ENCODE assay signal across 11 cellular contexts in genomic region chr6:140271759-140272377, GRCh38.
DNase-seq lines count a peak whose midpoint lies in the region; ATAC-seq and TF ChIP-seq lines count a peak whose summit lies in the region.
"Had no signal": no experiment of that assay in that cellular context is flagged by ENCODE, and none has a peak within 500 bp of the region (broad histone marks: within the 10 kb centered on the region; RNA-seq: fewer than 3 reads in every experiment).

No MANE protein-coding gene starts in this region.

- H3K36me3 ChIP-seq in brain microvascular endothelial cell (replicated peaks): no peaks in the 10 kb centered on the region
- H3K36me3 ChIP-seq: heart right ventricle, tibial nerve had no signal

- no peak overlapping the region for H3K27ac ChIP-seq in brain microvascular endothelial cell
- H3K27ac ChIP-seq: heart right ventricle had no signal

- H3K36me3 Mint-ChIP-seq in activated CD4-positive, alpha-beta T cell treated with anti-CD3 and anti-CD28 coated beads, Interleukin-2, amount 10 ng/mL, durations not matched to agents 24 days and 14 days (ENCODE audit: low read depth): no peaks in the 10 kb centered on the region

- H3K4me3 Mint-ChIP-seq in activated CD4-positive, alpha-beta T cell treated with anti-CD3 and anti-CD28 coated beads, Interleukin-2, amount 10 ng/mL, durations not matched to agents 24 days and 14 days: no peak overlapping the region

- H3K27ac Mint-ChIP-seq in activated CD4-positive, alpha-beta T cell treated with anti-CD3 and anti-CD28 coated beads, Interleukin-2, amount 10 ng/mL, durations not matched to agents 24 days and 14 days: no peak overlapping the region

- no peaks in the 10 kb centered on the region for H3K27me3 Mint-ChIP-seq in activated CD4-positive, alpha-beta T cell treated with anti-CD3 and anti-CD28 coated beads, Interleukin-2, amount 10 ng/mL, durations not matched to agents 24 days and 14 days

- intact Hi-C loops in activated CD4-positive, alpha-beta T cell treated with anti-CD3 and anti-CD28 coated beads, Interleukin-2, amount 10 ng/mL, durations not matched to agents 24 days and 14 days (cut with micrococcal nuclease): no loop called here

- peak; percentile 36 for DNase-seq in SKM-1 treated with dmso at 0.1 percent for 144 hours (lab: John Stamatoyannopoulos, UW; ENCODE audit: unreplicated experiment)
- DNase-seq in SKM-1 (lab: John Stamatoyannopoulos, UW; ENCODE audit: unreplicated experiment): no peak
- peak; percentile 41 for DNase-seq in NCI-H1092 treated with DMSO at 0.1 percent for 48 hours (lab: John Stamatoyannopoulos, UW)
- DNase-seq in pulmonary artery endothelial cell (ENCODE audit: low read depth, low spot score): peak; percentile 26
- DNase-seq in brain microvascular endothelial cell: no peak
- DNase-seq in activated CD4-positive, alpha-beta T cell treated with anti-CD3 and anti-CD28 coated beads, Interleukin-2, amount 10 ng/mL, durations not matched to agents 24 days and 14 days: no peak
- DNase-seq in activated T-cell treated with anti-CD3 and anti-CD28 coated beads, Interleukin-2, amount 50 U/mL, for 48 hours: no peak
- DNase-seq: heart right ventricle had no signal

- no peaks in the 10 kb centered on the region for H3K9me3 Mint-ChIP-seq in activated CD4-positive, alpha-beta T cell treated with anti-CD3 and anti-CD28 coated beads, Interleukin-2, amount 10 ng/mL, durations not matched to agents 24 days and 14 days

- TF ChIP-seq CTCF in brain microvascular endothelial cell (IDR thresholded peaks at IDR 0.05; ENCODE audit: low read depth, low read length, missing control alignments): no peak

- no peaks in the 10 kb centered on the region for H3K4me1 Mint-ChIP-seq in activated CD4-positive, alpha-beta T cell treated with anti-CD3 and anti-CD28 coated beads, Interleukin-2, amount 10 ng/mL, durations not matched to agents 24 days and 14 days

- ATAC-seq in HG02840 (IDR thresholded peaks at IDR 0.05; ENCODE audit: low FRiP score, unreplicated experiment): peak; percentile 99
- ATAC-seq: SK-N-SH treated with all-trans-retinoic acid at 6 μM for 48 hours had no signal

- H3K27me3 ChIP-seq in brain microvascular endothelial cell (replicated peaks): no peaks in the 10 kb centered on the region
- H3K27me3 ChIP-seq: heart right ventricle, tibial nerve had no signal

- in situ Hi-C loops in brain microvascular endothelial cell (cut with HindIII; ENCODE audit: low pct_ligation_motif_present, low sequenced_read_pairs): no loop called here

- H3K4me3 ChIP-seq in brain microvascular endothelial cell (ENCODE audit: low read depth, low read length): no peak overlapping the region
- H3K4me3 ChIP-seq: heart right ventricle, tibial nerve had no signal

Comparison
In these comparisons a context has a peak if more than half of its experiments do, and no peak if none do; other contexts are left out.
1. DNase-seq: peak in SKM-1 treated with dmso at 0.1 percent for 144 hours (single experiment), NCI-H1092 treated with DMSO at 0.1 percent for 48 hours (single experiment) and pulmonary artery endothelial cell (single experiment); none in SKM-1 (single experiment), brain microvascular endothelial cell (single experiment), activated CD4-positive, alpha-beta T cell treated with anti-CD3 and anti-CD28 coated beads, Interleukin-2, amount 10 ng/mL, durations not matched to agents 24 days and 14 days (single experiment) and activated T-cell treated with anti-CD3 and anti-CD28 coated beads, Interleukin-2, amount 50 U/mL, for 48 hours (0 of 2).